18 cellular contexts compared by ENCODE assay signal in the genomic region with DNA sequence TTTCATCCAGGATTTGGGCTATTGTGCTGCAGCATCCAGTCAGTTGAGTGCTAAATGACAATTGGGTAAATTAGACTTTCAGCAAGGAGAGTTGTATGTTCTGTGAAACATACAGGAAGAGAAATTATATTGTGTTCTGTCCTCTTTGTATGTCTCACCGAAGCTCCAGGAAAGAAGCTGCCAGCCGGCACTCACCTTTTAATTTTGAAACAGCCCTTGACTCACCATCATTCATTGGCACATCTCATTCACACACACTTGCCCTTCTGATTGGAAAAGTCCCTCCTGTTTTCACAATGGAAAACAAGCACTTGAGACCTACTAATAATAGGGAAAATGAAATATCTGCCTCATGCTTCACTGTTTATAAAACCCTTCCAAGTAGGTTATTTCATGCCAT.
DNase-seq lines count a peak whose midpoint lies in the region; ATAC-seq and TF ChIP-seq lines count a peak whose summit lies in the region.
"Had no signal": no experiment of that assay in that cellular context is flagged by ENCODE, and none has a peak within 500 bp of the region (broad histone marks: within the 10 kb centered on the region; RNA-seq: fewer than 3 reads in every experiment).

No MANE protein-coding gene starts in this region.

- no peaks in the 10 kb centered on the region for H3K36me3 ChIP-seq in left lung
- no peaks in the 10 kb centered on the region for H3K36me3 ChIP-seq in CD8-positive, alpha-beta memory T cell (ENCODE audit: insufficient read depth, low read length)
- H3K36me3 ChIP-seq: esophagus squamous epithelium had no signal

- POLR2A ChIA-PET in CD8-positive, alpha-beta memory T cell (lab: Charles Lee), result no interaction called here

- H3K4me1 Mint-ChIP-seq in CD8-positive, alpha-beta memory T cell, result no peaks in the 10 kb centered on the region
- H3K4me1 Mint-ChIP-seq: memory B cell, natural killer cell had no signal

- no peak overlapping the region for H3K4me3 Mint-ChIP-seq in CD8-positive, alpha-beta memory T cell
- H3K4me3 Mint-ChIP-seq: activated naive CD8-positive, alpha-beta T cell treated with anti-CD3 and anti-CD28 coated beads, Interleukin-2, amount 10 ng/mL, durations not matched to agents 7 days and 5 days; activated T-cell treated with anti-CD3 and anti-CD28 coated beads, Interleukin-2, amount 50 U/mL, for 4 hours; memory B cell; natural killer cell had no signal

- no peak overlapping the region for H3K27ac ChIP-seq in left lung
- H3K27ac ChIP-seq in CD8-positive, alpha-beta memory T cell (ENCODE audit: low read depth, low read length), result no peak overlapping the region
- H3K27ac ChIP-seq: esophagus squamous epithelium, testis had no signal

- H3K4me3 ChIP-seq in left lung, result no peak overlapping the region
- H3K4me3 ChIP-seq in CD8-positive, alpha-beta memory T cell (ENCODE audit: low read length), result no peak overlapping the region
- H3K4me3 ChIP-seq: esophagus squamous epithelium, skin epidermis, testis had no signal

- peaks cover 3 to 14% of the 10 kb centered on the region in 2 donors for H3K27me3 Mint-ChIP-seq in CD8-positive, alpha-beta memory T cell

- CTCF ChIA-PET in CD8-positive, alpha-beta memory T cell (lab: Charles Lee), result interaction anchor here (1.4 kb wide), 1 partner anchor 14 kb away, joined by 3 read pairs; no protein-coding TSS in a partner anchor

- H3K36me3 Mint-ChIP-seq in CD8-positive, alpha-beta memory T cell, result no peaks in the 10 kb centered on the region
- H3K36me3 Mint-ChIP-seq: activated naive CD8-positive, alpha-beta T cell treated with anti-CD3 and anti-CD28 coated beads, Interleukin-2, amount 10 ng/mL, durations not matched to agents 7 days and 5 days; memory B cell; natural killer cell had no signal

- H3K4me1 ChIP-seq in left lung, result no peaks in the 10 kb centered on the region
- no peaks in the 10 kb centered on the region for H3K4me1 ChIP-seq in CD8-positive, alpha-beta memory T cell (ENCODE audit: insufficient read depth, low read length)
- H3K4me1 ChIP-seq: esophagus squamous epithelium had no signal

- no peaks in the 10 kb centered on the region for H3K9me3 ChIP-seq in left lung
- no peaks in the 10 kb centered on the region for H3K9me3 ChIP-seq in CD8-positive, alpha-beta memory T cell (ENCODE audit: low read length)
- H3K9me3 ChIP-seq: esophagus squamous epithelium, testis had no signal

- intact Hi-C loops in left lung (cut with DNase I), result no loop called here

- no peak for TF ChIP-seq CTCF in left lung (IDR thresholded peaks at IDR 0.05)

- H3K9me3 Mint-ChIP-seq in CD8-positive, alpha-beta memory T cell, result no peaks in the 10 kb centered on the region
- H3K9me3 Mint-ChIP-seq: activated naive CD8-positive, alpha-beta T cell treated with anti-CD3 and anti-CD28 coated beads, Interleukin-2, amount 10 ng/mL, durations not matched to agents 7 days and 5 days; activated T-cell treated with anti-CD3 and anti-CD28 coated beads, Interleukin-2, amount 50 U/mL, for 4 hours; memory B cell; natural killer cell had no signal

- no peaks in the 10 kb centered on the region for H3K27me3 ChIP-seq in left lung
- no peaks in the 10 kb centered on the region for H3K27me3 ChIP-seq in CD8-positive, alpha-beta memory T cell (ENCODE audit: insufficient read depth, low read length, poor library complexity, severe bottlenecking)
- H3K27me3 ChIP-seq: esophagus squamous epithelium, testis had no signal

- DNase-seq in DMS79 treated with DMSO at 0.1 percent for 48 hours (lab: John Stamatoyannopoulos, UW) (peak; percentile 84), NCI-H2029 (lab: John Stamatoyannopoulos, UW) (peak; percentile 88), NCI-H748 (lab: John Stamatoyannopoulos, UW; ENCODE audit: unreplicated experiment) (peak; percentile 94), left lung (no peak), Ammon's horn (ENCODE audit: low spot score) (no peak)
- no peak for DNase-seq in CD8-positive, alpha-beta memory T cell
- DNase-seq: activated CD4-positive, alpha-beta T cell treated with anti-CD3 and anti-CD28 coated beads, Interleukin-2, amount 50 U/mL, for 48 hours; activated naive CD8-positive, alpha-beta T cell treated with anti-CD3 and anti-CD28 coated beads, Interleukin-2, amount 10 ng/mL, durations not matched to agents 7 days and 5 days; activated T-cell treated with anti-CD3 and anti-CD28 coated beads, Interleukin-2, amount 50 U/mL, for 4 hours; esophagus squamous epithelium; MM.1S; natural killer cell; stimulated activated CD4-positive, alpha-beta T cell treated with anti-CD3 and anti-CD28 coated beads, Interleukin-4, amount 100 ng/mL, for 24 hours; testis had no signal

- H3K27ac Mint-ChIP-seq in CD8-positive, alpha-beta memory T cell, result peak overlapping the region in 1 of 8 donors; percentile 8
- H3K27ac Mint-ChIP-seq: activated naive CD8-positive, alpha-beta T cell treated with anti-CD3 and anti-CD28 coated beads, Interleukin-2, amount 10 ng/mL, durations not matched to agents 7 days and 5 days; memory B cell; natural killer cell had no signal

- ATAC-seq in left lung (peak; percentile 22), GM21825 (IDR thresholded peaks at IDR 0.05; ENCODE audit: unreplicated experiment) (no peak), GM18505 (IDR thresholded peaks at IDR 0.05; ENCODE audit: unreplicated experiment) (no peak)
- ATAC-seq: activated T-cell treated with anti-CD3 and anti-CD28 coated beads, Interleukin-2, amount 50 U/mL, for 4 hours; natural killer cell had no signal

- TF ChIP-seq POLR2A in GM18505 (IDR thresholded peaks at IDR 0.05; ENCODE audit: borderline replicate concordance, extremely low read depth, insufficient read depth, insufficient read length), result no peak

Comparison
In these comparisons a context has a peak if more than half of its experiments do, and no peak if none do; other contexts are left out.
1. DNase-seq: peak in DMS79 treated with DMSO at 0.1 percent for 48 hours (single experiment), NCI-H2029 (single experiment) and NCI-H748 (single experiment); none in left lung (0 of 2), Ammon's horn (single experiment) and CD8-positive, alpha-beta memory T cell (0 of 5).